ENCODE assay signal across 31 cellular contexts in genomic region chr13:46229251-46229650, GRCh38. TPM values are rescaled to one million over a fixed set of nuclear protein-coding genes. Genes with fewer than 3 reads are reported as not detected.
"Had no signal": no experiment of that assay in that cellular context is flagged by ENCODE, and none has a peak within 500 bp of the region (broad histone marks: within the 10 kb centered on the region; RNA-seq: fewer than 3 reads in every experiment).

No MANE protein-coding gene starts in this region.

- H3K4me3 Mint-ChIP-seq: activated CD4-positive, alpha-beta memory T cell treated with anti-CD3 and anti-CD28 coated beads, Interleukin-2, amount 10 ng/mL, durations not matched to agents 7 days and 5 days; activated CD4-positive, alpha-beta T cell treated with anti-CD3 and anti-CD28 coated beads, Interleukin-2, amount 10 ng/mL, durations not matched to agents 7 days and 5 days; activated naive CD4-positive, alpha-beta T cell treated with anti-CD3 and anti-CD28 coated beads, Interleukin-2, amount 10 ng/mL, durations not matched to agents 7 days and 5 days; activated naive CD8-positive, alpha-beta T cell treated with anti-CD3 and anti-CD28 coated beads, Interleukin-2, amount 10 ng/mL, durations not matched to agents 7 days and 5 days; activated T-cell treated with anti-CD3 and anti-CD28 coated beads, Interleukin-2, amount 50 U/mL, for 24 hours; activated T-cell treated with anti-CD3 and anti-CD28 coated beads, Interleukin-2, amount 50 U/mL, for 72 hours; central memory CD8-positive, alpha-beta T cell; dendritic cell treated with granulocyte-macrophage colony-stimulating factor and Interleukin-4, amounts not matched to agents 40 ng/mL and 50 ng/mL, for 4 days; endodermal cell; WTC11 had no signal

- ATAC-seq: activated naive CD4-positive, alpha-beta T cell treated with anti-CD3 and anti-CD28 coated beads, Interleukin-2, amount 50 U/mL, for 72 hours; activated T-cell treated with anti-CD3 and anti-CD28 coated beads, Interleukin-2, amount 50 U/mL, for 72 hours; esophagus mucosa; foreskin keratinocyte; gastrocnemius medialis; heart left ventricle; WTC11 had no signal

- H3K27me3 ChIP-seq: brain microvascular endothelial cell, dorsolateral prefrontal cortex, gastrocnemius medialis, heart left ventricle had no signal

- H3K27me3 Mint-ChIP-seq: activated CD4-positive, alpha-beta memory T cell treated with anti-CD3 and anti-CD28 coated beads, Interleukin-2, amount 10 ng/mL, durations not matched to agents 7 days and 5 days; activated CD4-positive, alpha-beta T cell treated with anti-CD3 and anti-CD28 coated beads, Interleukin-2, amount 10 ng/mL, durations not matched to agents 7 days and 5 days; activated naive CD4-positive, alpha-beta T cell treated with anti-CD3 and anti-CD28 coated beads, Interleukin-2, amount 10 ng/mL, durations not matched to agents 7 days and 5 days; activated naive CD8-positive, alpha-beta T cell treated with anti-CD3 and anti-CD28 coated beads, Interleukin-2, amount 10 ng/mL, durations not matched to agents 7 days and 5 days; activated T-cell treated with anti-CD3 and anti-CD28 coated beads, Interleukin-2, amount 50 U/mL, for 24 hours; central memory CD8-positive, alpha-beta T cell; dendritic cell treated with granulocyte-macrophage colony-stimulating factor and Interleukin-4, amounts not matched to agents 40 ng/mL and 50 ng/mL, for 4 days had no signal

- DNase-seq: activated CD4-positive, alpha-beta memory T cell treated with anti-CD3 and anti-CD28 coated beads, Interleukin-2, amount 10 ng/mL, durations not matched to agents 7 days and 5 days; activated CD4-positive, alpha-beta T cell treated with anti-CD3 and anti-CD28 coated beads for 1 hour; activated CD4-positive, alpha-beta T cell treated with anti-CD3 and anti-CD28 coated beads for 4 hours; activated CD4-positive, alpha-beta T cell treated with anti-CD3 and anti-CD28 coated beads, Interleukin-2, amount 10 ng/mL, durations not matched to agents 7 days and 5 days; activated CD4-positive, alpha-beta T cell treated with anti-CD3 and anti-CD28 coated beads, Interleukin-2, amount 50 U/mL, for 4 hours; activated CD8-positive, alpha-beta memory T cell treated with anti-CD3 and anti-CD28 coated beads, Interleukin-2, amount 50 U/mL, for 48 hours; activated gamma-delta T cell; activated naive CD4-positive, alpha-beta T cell; activated naive CD4-positive, alpha-beta T cell treated with anti-CD3 and anti-CD28 coated beads, Interleukin-2, amount 10 ng/mL, durations not matched to agents 7 days and 5 days; activated naive CD8-positive, alpha-beta T cell treated with anti-CD3 and anti-CD28 coated beads, Interleukin-2, amount 10 ng/mL, durations not matched to agents 7 days and 5 days; activated T-cell treated with anti-CD3 and anti-CD28 coated beads for 4 hours; activated T-cell treated with anti-CD3 and anti-CD28 coated beads, Interleukin-2, amount 50 U/mL, for 24 hours; activated T-cell treated with anti-CD3 and anti-CD28 coated beads, Interleukin-2, amount 50 U/mL, for 72 hours; brain microvascular endothelial cell; dorsolateral prefrontal cortex; effector memory CD4-positive, alpha-beta T cell; endodermal cell; foreskin keratinocyte; gastrocnemius medialis; glutamatergic neuron; heart left ventricle; T-helper 2 cell had no signal

- H3K27ac ChIP-seq: brain microvascular endothelial cell, coronary artery, dorsolateral prefrontal cortex, foreskin keratinocyte, gastrocnemius medialis, heart left ventricle had no signal

- H3K4me1 ChIP-seq: foreskin keratinocyte, gastrocnemius medialis, heart left ventricle had no signal

- H3K36me3 ChIP-seq: brain microvascular endothelial cell, gastrocnemius medialis, heart left ventricle had no signal

- H3K27ac Mint-ChIP-seq: activated CD4-positive, alpha-beta memory T cell treated with anti-CD3 and anti-CD28 coated beads, Interleukin-2, amount 10 ng/mL, durations not matched to agents 7 days and 5 days; activated CD4-positive, alpha-beta T cell treated with anti-CD3 and anti-CD28 coated beads, Interleukin-2, amount 10 ng/mL, durations not matched to agents 7 days and 5 days; activated naive CD4-positive, alpha-beta T cell treated with anti-CD3 and anti-CD28 coated beads, Interleukin-2, amount 10 ng/mL, durations not matched to agents 7 days and 5 days; activated naive CD4-positive, alpha-beta T cell treated with anti-CD3 and anti-CD28 coated beads, Interleukin-2, amount 50 U/mL, for 72 hours; activated naive CD8-positive, alpha-beta T cell treated with anti-CD3 and anti-CD28 coated beads, Interleukin-2, amount 10 ng/mL, durations not matched to agents 7 days and 5 days; activated T-cell treated with anti-CD3 and anti-CD28 coated beads, Interleukin-2, amount 50 U/mL, for 24 hours; activated T-cell treated with anti-CD3 and anti-CD28 coated beads, Interleukin-2, amount 50 U/mL, for 72 hours; dendritic cell treated with granulocyte-macrophage colony-stimulating factor and Interleukin-4, amounts not matched to agents 40 ng/mL and 50 ng/mL, for 4 days; endodermal cell; WTC11 had no signal

- H3K4me3 ChIP-seq: coronary artery, dorsolateral prefrontal cortex, gastrocnemius medialis, heart left ventricle had no signal

- H3K9me3 ChIP-seq: gastrocnemius medialis had no signal

- H3K4me1 Mint-ChIP-seq: activated CD4-positive, alpha-beta memory T cell treated with anti-CD3 and anti-CD28 coated beads, Interleukin-2, amount 10 ng/mL, durations not matched to agents 7 days and 5 days; activated CD4-positive, alpha-beta T cell treated with anti-CD3 and anti-CD28 coated beads, Interleukin-2, amount 10 ng/mL, durations not matched to agents 7 days and 5 days; activated naive CD4-positive, alpha-beta T cell treated with anti-CD3 and anti-CD28 coated beads, Interleukin-2, amount 10 ng/mL, durations not matched to agents 7 days and 5 days; activated naive CD8-positive, alpha-beta T cell treated with anti-CD3 and anti-CD28 coated beads, Interleukin-2, amount 10 ng/mL, durations not matched to agents 7 days and 5 days; central memory CD8-positive, alpha-beta T cell; endodermal cell; WTC11 had no signal

RNA-seq across cellular contexts. Expression of gene LRRC63, which starts 17.5 kb away (rescaled TPM):
- total RNA-seq: bronchial epithelial cell, cardiac septum, endodermal cell, epithelial cell of proximal tubule, esophagus mucosa, foreskin keratinocyte, gastrocnemius medialis, WTC11 had no signal
- polyA plus RNA-seq: heart left ventricle had no signal
